8 cellular contexts compared by ENCODE assay signal in genomic region chr10:110210663-110211454, GRCh38. TPM values are rescaled to one million over a fixed set of nuclear protein-coding genes. Genes with fewer than 3 reads are reported as not detected.
DNase-seq lines count a peak whose midpoint lies in the region; ATAC-seq, FAIRE-seq and TF ChIP-seq lines count a peak whose summit lies in the region.

No MANE protein-coding gene starts in this region.

- no peaks in the 10 kb centered on the region for H3K36me3 ChIP-seq in keratinocyte (ENCODE audit: control insufficient read depth in 2 of 2, extremely low read depth in 1 of 2, insufficient read depth in 2 of 2, low read length in 2 of 2)

- no peaks in the 10 kb centered on the region for H3K27me3 Mint-ChIP-seq in chondrocyte (ENCODE audit: low read depth)

- H2AFZ ChIP-seq in keratinocyte (ENCODE audit: control insufficient read depth, low read length), result peak overlapping the region; percentile 97

- no peak for TF ChIP-seq CTCF in chondrocyte (IDR thresholded peaks at IDR 0.05)
- no peak for TF ChIP-seq CTCF in keratinocyte (optimal IDR thresholded peaks at IDR 0.05 in 1 of 3, IDR thresholded peaks at IDR 0.05 in 1 of 3, conservative IDR thresholded peaks at IDR 0.05 in 1 of 3; ENCODE audit: extremely low read depth in 1 of 3, insufficient read depth in 2 of 3, low read length in 3 of 3)

- peak overlapping the region; percentile 81 for H3K4me3 Mint-ChIP-seq in chondrocyte (ENCODE audit: unreplicated experiment)

- H3K9me3 Mint-ChIP-seq in chondrocyte (ENCODE audit: low read depth), result no peaks in the 10 kb centered on the region

- no peaks in the 10 kb centered on the region for H3K9me3 ChIP-seq in keratinocyte (ENCODE audit: control insufficient read depth, low read depth, low read length)

- peaks cover 15% of the 10 kb centered on the region for H3K4me1 ChIP-seq in keratinocyte (ENCODE audit: control insufficient read depth, extremely low read depth, insufficient read depth, low read length)

- H3K27ac ChIP-seq in keratinocyte (ENCODE audit: control insufficient read depth, insufficient read depth, low read length), result peak overlapping the region; percentile 84

- no peaks in the 10 kb centered on the region for H3K9me1 ChIP-seq in keratinocyte (ENCODE audit: control insufficient read depth, extremely low read depth, insufficient read depth, low read length)

- dilution Hi-C loops in keratinocyte (cut with MboI; ENCODE audit: extremely low pct_ligation_motif_present, low sequenced_read_pairs), result no loop called here

- no peaks in the 10 kb centered on the region for H3K79me2 ChIP-seq in keratinocyte (ENCODE audit: control insufficient read depth, insufficient read depth, low read length)

- peak overlapping the region; percentile 59 to 88 (median 85) for H3K4me3 ChIP-seq in keratinocyte (ENCODE audit: control insufficient read depth in 2 of 3, extremely low read depth in 1 of 3, insufficient read depth in 2 of 3, low read depth in 1 of 3, low read length in 3 of 3)

- no peaks in the 10 kb centered on the region for H3K27me3 ChIP-seq in keratinocyte (ENCODE audit: control insufficient read depth, extremely low read depth, insufficient read depth, low read length)

- peaks cover 53% of the 10 kb centered on the region for H3K4me1 Mint-ChIP-seq in chondrocyte (ENCODE audit: low read depth)

- H3K4me2 ChIP-seq in keratinocyte (ENCODE audit: control insufficient read depth, extremely low read depth, insufficient read depth, low read depth, low read length), result peak overlapping the region; percentile 100

- H3K36me3 Mint-ChIP-seq in chondrocyte (ENCODE audit: low read depth), result no peaks in the 10 kb centered on the region

- peak; percentile 81 for FAIRE-seq in keratinocyte (lab: Jason Lieb, UNC)

- H3K9ac ChIP-seq in keratinocyte (ENCODE audit: control insufficient read depth, extremely low read depth, insufficient read depth, low read length), result peak overlapping the region; percentile 91

- ATAC-seq in HG03442 (IDR thresholded peaks at IDR 0.05; ENCODE audit: unreplicated experiment), result peak; percentile 66

- DNase-seq in AML-193 (lab: John Stamatoyannopoulos, UW) (peak; percentile 90 to 91), GM19240 (ENCODE audit: insufficient read length, low spot score) (peak; percentile 92), NCI-H510A treated with DMSO at 0.1 percent for 48 hours (lab: John Stamatoyannopoulos, UW) (peak; percentile 98), chondrocyte (ENCODE audit: low spot score) (peak; percentile 96), keratinocyte (ENCODE audit: low read depth, low spot score) (peak; percentile 92)
- peak; percentile 87 to 90 for DNase-seq in activated CD4-positive, alpha-beta T cell treated with anti-CD3 and anti-CD28 coated beads for 24 hours (ENCODE audit: low read depth in 2 of 2)
- peak; percentile 90 for DNase-seq in stimulated activated CD4-positive, alpha-beta T cell treated with anti-CD3 and anti-CD28 coated beads, Interleukin-12 subunit alpha, Interleukin-12 subunit beta, amount 100 ng/mL, for 4 hours

- no peaks in the 10 kb centered on the region for H4K20me1 ChIP-seq in keratinocyte (ENCODE audit: control insufficient read depth, extremely low read depth, insufficient read depth, low read length)

- H3K27ac Mint-ChIP-seq in chondrocyte (ENCODE audit: unreplicated experiment), result peak overlapping the region; percentile 98

RNA-seq across cellular contexts. Expression of gene MXI1, which starts 3.5 kb away (rescaled TPM):
- total RNA-seq in chondrocyte, result 17.0 to 30.2 TPM (median 26.8 TPM) in 3 replicates
- polyA plus RNA-seq in keratinocyte, result 7.9 to 17.8 TPM (median 14.6 TPM) in 3 replicates
- 91.8 TPM for polyA plus RNA-seq in keratinocyte (2011; ENCODE audit: low read depth)
- polyA plus RNA-seq in keratinocyte (2011; cell fraction: cytosol; rRNA removed), result 12.4 and 18.6 TPM in 2 replicates
- polyA plus RNA-seq in keratinocyte (2011; cell fraction: nucleus; rRNA removed), result 15.1 and 16.5 TPM in 2 replicates
- polyA plus RNA-seq in keratinocyte (2012; ENCODE audit: low replicate concordance), result 9.3 and 39.4 TPM in 2 replicates
- polyA minus RNA-seq in keratinocyte, result 2.9 to 15.7 TPM (median 12.8 TPM) in 3 replicates
- polyA minus RNA-seq in keratinocyte (2011; cell fraction: cytosol; rRNA and poly(A)+ RNA removed), result 18.4 TPM
- polyA minus RNA-seq in keratinocyte (2011; cell fraction: nucleus; rRNA and poly(A)+ RNA removed), result 4.6 and 7.1 TPM in 2 replicates

Comparison
In these comparisons a context has a peak if more than half of its experiments do, and no peak if none do; other contexts are left out.
1. Peak in every context shown above with its lines: DNase-seq, ATAC-seq, H3K4me3 ChIP-seq and H3K27ac ChIP-seq.